Comparison of ENCODE assay signal across 18 cellular contexts in the genomic region with DNA sequence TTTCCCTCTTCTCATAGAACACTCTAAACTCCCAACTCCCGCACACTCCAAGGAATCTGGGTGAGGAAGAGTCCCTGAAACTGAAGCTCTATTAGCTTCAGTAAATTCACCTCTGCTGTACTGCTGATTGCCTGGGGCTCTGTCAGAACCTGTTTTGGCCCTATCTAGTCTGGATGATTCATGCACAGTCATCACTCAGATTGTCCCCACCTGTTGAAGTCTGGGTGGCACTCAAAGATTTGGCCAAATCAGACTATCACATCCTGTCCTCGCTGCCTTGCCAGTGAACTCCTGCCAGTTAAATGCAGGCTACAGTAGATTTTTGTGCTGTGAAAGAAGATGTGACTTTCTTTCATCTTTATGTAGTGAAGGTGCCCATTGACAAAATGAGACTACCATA.
DNase-seq lines count a peak whose midpoint lies in the region; TF ChIP-seq lines count a peak whose summit lies in the region.
"Had no signal": no experiment of that assay in that cellular context is flagged by ENCODE, and none has a peak within 500 bp of the region (broad histone marks: within the 10 kb centered on the region; RNA-seq: fewer than 3 reads in every experiment).

No MANE protein-coding gene starts in this region.

- TF ChIP-seq CTCF in fibroblast of the aortic adventitia (IDR thresholded peaks at IDR 0.05; ENCODE audit: insufficient read depth, low read length) (no peak), esophagus squamous epithelium (IDR thresholded peaks at IDR 0.05) (no peak), GM13977 (IDR thresholded peaks at IDR 0.05; ENCODE audit: extremely low read depth, insufficient read depth, missing control alignments) (no peak)

- no peak for TF ChIP-seq POLR2A in esophagus squamous epithelium (IDR thresholded peaks at IDR 0.05)

- H3K27ac Mint-ChIP-seq in activated naive CD4-positive, alpha-beta T cell treated with anti-CD3 and anti-CD28 coated beads for 36 hours: no peak overlapping the region
- H3K27ac Mint-ChIP-seq: natural killer cell treated with Interleukin-12 subunit alpha and Interleukin-12 subunit beta and Interleukin-15 and Interleukin-18, amount 100 ng/mL, for 72 hours had no signal

- no peaks in the 10 kb centered on the region for H3K9me3 ChIP-seq in esophagus squamous epithelium
- H3K9me3 ChIP-seq: suprapubic skin had no signal

- in situ Hi-C loops in GM13977 (cut with MboI; ENCODE audit: low pct_unique_long_range_greater_than_20kb, low sequenced_read_pairs, unreplicated experiment): no loop called here

- H3K27me3 ChIP-seq in esophagus squamous epithelium: no peaks in the 10 kb centered on the region
- H3K27me3 ChIP-seq: suprapubic skin had no signal

- H3K4me1 ChIP-seq in esophagus squamous epithelium: peaks cover 0 to 19% (median 0%) of the 10 kb centered on the region in 3 donors

- H3K36me3 ChIP-seq in esophagus squamous epithelium: no peaks in the 10 kb centered on the region
- H3K36me3 ChIP-seq: suprapubic skin had no signal

- intact Hi-C loops in activated naive CD4-positive, alpha-beta T cell treated with anti-CD3 and anti-CD28 coated beads for 36 hours (cut with micrococcal nuclease): no loop called here
- intact Hi-C loops in esophagus squamous epithelium (cut with DNase I): no loop called here

- H3K36me3 Mint-ChIP-seq in activated naive CD4-positive, alpha-beta T cell treated with anti-CD3 and anti-CD28 coated beads for 36 hours (ENCODE audit: low read depth): no peaks in the 10 kb centered on the region
- H3K36me3 Mint-ChIP-seq: natural killer cell treated with Interleukin-12 subunit alpha and Interleukin-12 subunit beta and Interleukin-15 and Interleukin-18, amount 100 ng/mL, for 72 hours had no signal

- peak; percentile 6 for DNase-seq in activated naive CD4-positive, alpha-beta T cell treated with anti-CD3 and anti-CD28 coated beads for 36 hours
- no peak for DNase-seq in activated naive CD4-positive, alpha-beta T cell treated with anti-CD3 and anti-CD28 coated beads, Interleukin-2, amount 50 U/mL, for 16 hours
- DNase-seq in RPMI7951 (ENCODE audit: low read depth) (peak; percentile 28), fibroblast of the aortic adventitia (ENCODE audit: low read depth) (peak; percentile 28), superior temporal gyrus (ENCODE audit: extremely low spot score) (peak; percentile 47), esophagus squamous epithelium (lab: John Stamatoyannopoulos, UW) (no peak), NCI-H2081 treated with DMSO at 0.1 percent for 48 hours (lab: John Stamatoyannopoulos, UW) (no peak), GM13977 (ENCODE audit: low spot score) (no peak)
- DNase-seq: activated gamma-delta T cell, GDM1, H7, Kasumi-1, NCI-H187, NCI-H526, SW 1271 had no signal

- WGBS in esophagus squamous epithelium, 2 donors: 38 to 45% methylated on average over 2 of the region's 2 CpGs

- CTCF ChIA-PET in activated naive CD4-positive, alpha-beta T cell treated with anti-CD3 and anti-CD28 coated beads for 36 hours (lab: Charles Lee): no interaction called here

- H3K4me3 ChIP-seq in fibroblast of the aortic adventitia (ENCODE audit: low read depth, low read length) (no peak overlapping the region), esophagus squamous epithelium (no peak overlapping the region)
- H3K4me3 ChIP-seq: coronary artery, suprapubic skin had no signal

- no peaks in the 10 kb centered on the region for H3K9me3 Mint-ChIP-seq in activated naive CD4-positive, alpha-beta T cell treated with anti-CD3 and anti-CD28 coated beads for 36 hours

- peak overlapping the region in 1 of 4 donors; percentile 19 for H3K27ac ChIP-seq in esophagus squamous epithelium
- H3K27ac ChIP-seq: coronary artery had no signal

- H3K4me1 Mint-ChIP-seq in activated naive CD4-positive, alpha-beta T cell treated with anti-CD3 and anti-CD28 coated beads for 36 hours (ENCODE audit: low read depth): no peaks in the 10 kb centered on the region

- H3K27me3 Mint-ChIP-seq in activated naive CD4-positive, alpha-beta T cell treated with anti-CD3 and anti-CD28 coated beads for 36 hours (ENCODE audit: low read depth): peaks cover 2% of the 10 kb centered on the region

- H3K4me3 Mint-ChIP-seq in activated naive CD4-positive, alpha-beta T cell treated with anti-CD3 and anti-CD28 coated beads for 36 hours: no peak overlapping the region
- H3K4me3 Mint-ChIP-seq: natural killer cell treated with Interleukin-12 subunit alpha and Interleukin-12 subunit beta and Interleukin-15 and Interleukin-18, amount 100 ng/mL, for 72 hours had no signal

Comparison
In these comparisons a context has a peak if more than half of its experiments do, and no peak if none do; other contexts are left out.
1. DNase-seq: peak in activated naive CD4-positive, alpha-beta T cell treated with anti-CD3 and anti-CD28 coated beads for 36 hours (single experiment), RPMI7951 (single experiment), fibroblast of the aortic adventitia (single experiment) and superior temporal gyrus (single experiment); none in activated naive CD4-positive, alpha-beta T cell treated with anti-CD3 and anti-CD28 coated beads, Interleukin-2, amount 50 U/mL, for 16 hours (single experiment), esophagus squamous epithelium (single experiment), NCI-H2081 treated with DMSO at 0.1 percent for 48 hours (single experiment) and GM13977 (single experiment).